ENCODE assay signal across 25 cellular contexts in genomic region chr6:21321076-21321475, GRCh38.
"Had no signal": no experiment of that assay in that cellular context is flagged by ENCODE, and none has a peak within 500 bp of the region (broad histone marks: within the 10 kb centered on the region; RNA-seq: fewer than 3 reads in every experiment).

No MANE protein-coding gene starts in this region.

- H3K27ac ChIP-seq: suprapubic skin, transverse colon had no signal

- H3K4me3 Mint-ChIP-seq: activated CD4-positive, alpha-beta memory T cell treated with anti-CD3 and anti-CD28 coated beads, Interleukin-2, amount 10 ng/mL, durations not matched to agents 7 days and 5 days; activated CD8-positive, alpha-beta memory T cell treated with anti-CD3 and anti-CD28 coated beads, Interleukin-2, amount 10 ng/mL, durations not matched to agents 7 days and 5 days; activated naive CD8-positive, alpha-beta T cell treated with anti-CD3 and anti-CD28 coated beads, Interleukin-2, amount 10 ng/mL, durations not matched to agents 7 days and 5 days; mesothelial cell of epicardium; nephron; stimulated activated naive CD8-positive, alpha-beta T cell treated with anti-CD3 and anti-CD28 coated beads, Interleukin-15, amount 100 ng/mL, for 72 hours had no signal

- H3K27ac Mint-ChIP-seq: activated CD4-positive, alpha-beta memory T cell treated with anti-CD3 and anti-CD28 coated beads, Interleukin-2, amount 10 ng/mL, durations not matched to agents 7 days and 5 days; activated CD8-positive, alpha-beta memory T cell treated with anti-CD3 and anti-CD28 coated beads, Interleukin-2, amount 10 ng/mL, durations not matched to agents 7 days and 5 days; activated naive CD8-positive, alpha-beta T cell treated with anti-CD3 and anti-CD28 coated beads, Interleukin-2, amount 10 ng/mL, durations not matched to agents 7 days and 5 days; activated T-helper 2 cell treated with anti-CD3 and anti-CD28 coated beads, Interferon-gamma antibody, Interleukin-2, Interleukin-4, amounts not matched to agents 10 μg/mL and 5 μg/mL and 100 μg/mL, durations not matched to agents 14 hours and 24 hours and 36 hours; mesothelial cell of epicardium; nephron; stimulated activated naive CD8-positive, alpha-beta T cell treated with anti-CD3 and anti-CD28 coated beads, Interleukin-15, amount 100 ng/mL, for 72 hours had no signal

- H3K4me3 ChIP-seq: lung, suprapubic skin, transverse colon had no signal

- H3K27me3 ChIP-seq: suprapubic skin, transverse colon had no signal

- FAIRE-seq: endothelial cell of umbilical vein, islet of Langerhans, TTC549 had no signal

- H3K27me3 Mint-ChIP-seq: activated CD4-positive, alpha-beta memory T cell treated with anti-CD3 and anti-CD28 coated beads, Interleukin-2, amount 10 ng/mL, durations not matched to agents 7 days and 5 days; stimulated activated naive CD8-positive, alpha-beta T cell treated with anti-CD3 and anti-CD28 coated beads, Interleukin-15, amount 100 ng/mL, for 72 hours had no signal

- DNase-seq: activated CD4-positive, alpha-beta memory T cell treated with anti-CD3 and anti-CD28 coated beads, Interleukin-2, amount 10 ng/mL, durations not matched to agents 7 days and 5 days; activated CD4-positive, alpha-beta T cell treated with anti-CD3 and anti-CD28 coated beads for 48 hours; activated CD4-positive, CD25-positive, alpha-beta regulatory T cell; activated CD8-positive, alpha-beta memory T cell treated with anti-CD3 and anti-CD28 coated beads, Interleukin-2, amount 10 ng/mL, durations not matched to agents 7 days and 5 days; activated naive CD4-positive, alpha-beta T cell treated with Interleukin-2 at 50 U/mL for 16 hours; activated naive CD8-positive, alpha-beta T cell treated with anti-CD3 and anti-CD28 coated beads, Interleukin-2, amount 10 ng/mL, durations not matched to agents 7 days and 5 days; activated T-cell treated with anti-CD3 and anti-CD28 coated beads, Interleukin-2, amount 50 U/mL, for 1 hour; amygdala; dermis blood vessel endothelial cell; effector memory CD4-positive, alpha-beta T cell; foreskin fibroblast; glutamatergic neuron; hippocampal formation; occipital lobe; stimulated activated naive CD8-positive, alpha-beta T cell treated with anti-CD3 and anti-CD28 coated beads, Interleukin-15, amount 100 ng/mL, for 72 hours; T-helper 2 cell; transverse colon had no signal

- H3K4me1 Mint-ChIP-seq: activated CD4-positive, alpha-beta memory T cell treated with anti-CD3 and anti-CD28 coated beads, Interleukin-2, amount 10 ng/mL, durations not matched to agents 7 days and 5 days; activated CD8-positive, alpha-beta memory T cell treated with anti-CD3 and anti-CD28 coated beads, Interleukin-2, amount 10 ng/mL, durations not matched to agents 7 days and 5 days; activated naive CD8-positive, alpha-beta T cell treated with anti-CD3 and anti-CD28 coated beads, Interleukin-2, amount 10 ng/mL, durations not matched to agents 7 days and 5 days; stimulated activated naive CD8-positive, alpha-beta T cell treated with anti-CD3 and anti-CD28 coated beads, Interleukin-15, amount 100 ng/mL, for 72 hours had no signal

- H3K4me1 ChIP-seq: suprapubic skin, transverse colon had no signal

- H3K36me3 ChIP-seq: suprapubic skin, transverse colon had no signal

- H3K36me3 Mint-ChIP-seq: activated CD8-positive, alpha-beta memory T cell treated with anti-CD3 and anti-CD28 coated beads, Interleukin-2, amount 10 ng/mL, durations not matched to agents 7 days and 5 days; activated naive CD8-positive, alpha-beta T cell treated with anti-CD3 and anti-CD28 coated beads, Interleukin-2, amount 10 ng/mL, durations not matched to agents 7 days and 5 days had no signal

- H3K9me3 ChIP-seq: suprapubic skin, transverse colon had no signal
